In the genomic region with DNA sequence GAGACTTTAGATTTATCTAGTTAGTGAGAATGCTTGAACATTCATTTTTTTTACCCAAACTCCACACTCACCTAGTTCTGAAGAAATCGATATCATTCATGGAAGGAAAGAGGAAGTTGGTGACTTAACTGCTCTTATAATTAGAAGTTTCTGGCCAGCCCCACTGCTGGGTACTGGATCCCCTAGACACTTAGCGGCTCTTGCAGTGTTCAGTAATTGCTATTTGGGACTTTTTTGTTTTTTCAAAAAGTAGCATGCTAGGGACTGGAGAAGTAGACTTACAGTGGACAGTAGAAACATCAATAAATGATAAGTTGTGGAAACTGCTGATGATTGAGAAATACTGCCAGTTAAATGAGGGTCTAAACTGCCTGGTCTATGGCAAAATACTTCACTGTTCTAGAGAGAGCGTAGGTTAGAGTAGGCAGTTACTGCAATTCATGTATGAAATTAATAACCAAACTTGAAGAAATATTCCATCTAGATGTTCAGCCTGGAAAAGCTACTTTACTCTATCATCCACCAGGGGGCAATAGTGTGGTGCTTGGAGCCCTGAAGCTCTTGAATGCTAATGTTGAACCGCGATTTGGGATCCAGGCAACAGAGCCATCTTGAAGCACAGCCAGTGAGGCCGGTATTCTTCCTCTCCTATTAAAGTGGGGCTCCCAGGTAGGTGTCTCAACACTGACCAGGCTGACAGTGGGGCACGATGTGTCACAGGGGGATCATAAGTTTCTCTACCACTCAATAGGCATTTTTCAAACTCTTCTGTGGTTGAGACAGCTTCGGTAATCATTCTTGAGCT, we compare ENCODE assay signal across 8 cellular contexts.
DNase-seq lines count a peak whose midpoint lies in the region; ATAC-seq and TF ChIP-seq lines count a peak whose summit lies in the region.

No MANE protein-coding gene starts in this region.

- H3K14ac ChIP-seq in neuronal stem cell (ENCODE audit: low read length), result no peak overlapping the region

- no peaks in the 10 kb centered on the region for H3K4me1 ChIP-seq in neuronal stem cell (ENCODE audit: control insufficient read depth in 2 of 2, insufficient read depth in 1 of 2, low read depth in 1 of 2, low read length in 2 of 2)

- no peaks in the 10 kb centered on the region for H3K36me3 ChIP-seq in neuronal stem cell (replicated peaks in 1 of 2; ENCODE audit: control insufficient read depth in 2 of 2, insufficient read depth in 2 of 2, low read length in 2 of 2)

- no peak overlapping the region for H2BK12ac ChIP-seq in neuronal stem cell (ENCODE audit: low read length)

- H3K4me2 ChIP-seq in neuronal stem cell (ENCODE audit: insufficient read depth, low read length, poor library complexity, severe bottlenecking), result no peak overlapping the region

- H3K9me3 ChIP-seq in neuronal stem cell (replicated peaks in 1 of 2; ENCODE audit: control insufficient read depth in 2 of 2, insufficient read depth in 1 of 2, low read depth in 1 of 2, low read length in 2 of 2), result no peaks in the 10 kb centered on the region

- peak; percentile 64 for DNase-seq in A172 (ENCODE audit: low spot score)
- DNase-seq in GM10266 (ENCODE audit: extremely low spot score), result peak; percentile 27
- peak; percentile 73 for DNase-seq in NCI-H146 (lab: John Stamatoyannopoulos, UW)
- peak; percentile 9 for DNase-seq in UCSD-AML1 (lab: John Stamatoyannopoulos, UW; ENCODE audit: unreplicated experiment)
- peak; percentile 78 for DNase-seq in fibroblast of the aortic adventitia (ENCODE audit: low read depth)
- peak; percentile 57 for DNase-seq in neuronal stem cell (ENCODE audit: low spot score)
- DNase-seq in NCI-H128 (lab: John Stamatoyannopoulos, UW; ENCODE audit: unreplicated experiment), result no peak

- H2AK5ac ChIP-seq in neuronal stem cell (ENCODE audit: low read depth, low read length), result no peak overlapping the region

- no peak overlapping the region for H3K27ac ChIP-seq in neuronal stem cell (replicated peaks; ENCODE audit: low read length)

- no peak overlapping the region for H4K91ac ChIP-seq in neuronal stem cell (ENCODE audit: low read depth, low read length, poor library complexity)

- no peak overlapping the region for H2BK5ac ChIP-seq in neuronal stem cell (ENCODE audit: low read length)

- no peak overlapping the region for H3K4me3 ChIP-seq in fibroblast of the aortic adventitia (ENCODE audit: low read depth, low read length)
- no peak overlapping the region for H3K4me3 ChIP-seq in neuronal stem cell (ENCODE audit: low read length in 2 of 2)

- no peak overlapping the region for H4K8ac ChIP-seq in neuronal stem cell (ENCODE audit: low read depth, low read length)

- no peaks in the 10 kb centered on the region for H3K79me1 ChIP-seq in neuronal stem cell (ENCODE audit: low read depth, low read length)

- no peak overlapping the region for H2BK120ac ChIP-seq in neuronal stem cell (ENCODE audit: low read depth, low read length)

- no peak overlapping the region for H2BK15ac ChIP-seq in neuronal stem cell (ENCODE audit: low read length)

- H3K23ac ChIP-seq in neuronal stem cell (ENCODE audit: low read depth, low read length, poor library complexity), result no peak overlapping the region

- no peak overlapping the region for H3K9ac ChIP-seq in neuronal stem cell (ENCODE audit: low read depth, low read length, poor library complexity)

- WGBS in neuronal stem cell (ENCODE audit: extremely low coverage in 2 of 2, insufficient read length in 2 of 2, insufficient replicate concordance in 1 of 2), 2 donors, result no CpG with 5 or more reads among the region's 8 CpGs

- H3K4ac ChIP-seq in neuronal stem cell (ENCODE audit: low read length), result no peak overlapping the region

- no peak overlapping the region for H3K18ac ChIP-seq in neuronal stem cell (ENCODE audit: low read length)

- peak; percentile 63 for TF ChIP-seq CTCF in GM10266 (IDR thresholded peaks at IDR 0.05; ENCODE audit: control insufficient read depth, insufficient read depth, low read depth, missing control alignments)
- peak; percentile 82 for TF ChIP-seq CTCF in fibroblast of the aortic adventitia (IDR thresholded peaks at IDR 0.05; ENCODE audit: insufficient read depth, low read length)

- no peaks in the 10 kb centered on the region for H3K27me3 ChIP-seq in neuronal stem cell (ENCODE audit: control insufficient read depth in 3 of 3, insufficient read depth in 3 of 3, low read depth in 1 of 3, low read length in 3 of 3)

- ATAC-seq in HG02798 (IDR thresholded peaks at IDR 0.05; ENCODE audit: poor library complexity, unreplicated experiment), result peak; percentile 85

- no peak overlapping the region for H2AFZ ChIP-seq in neuronal stem cell (ENCODE audit: low read length)
